ENCODE assay signal across 8 cellular contexts in genomic region chr2:11344342-11344955, GRCh38.
DNase-seq lines count a peak whose midpoint lies in the region; ATAC-seq and TF ChIP-seq lines count a peak whose summit lies in the region.

Gene ROCK2 (minus strand): TSS chr2:11344636. CDS start chr2:11344136, 500 bp downstream.

- TF ChIP-seq CTCF in WI38 (IDR thresholded peaks at IDR 0.05; ENCODE audit: low read depth, low read length) (no peak), cardiac fibroblast (IDR thresholded peaks at IDR 0.05; ENCODE audit: low read depth, low read length) (no peak)

- H3K4me3 ChIP-seq in WI38 (ENCODE audit: low read depth, low read length) (peak within 1 kb of the TSS; percentile 95), cardiac fibroblast (replicated peaks in 1 of 2; ENCODE audit: low read depth in 2 of 2, low read length in 2 of 2) (peak within 1 kb of the TSS; percentile 95 to 97)

- ATAC-seq in GM18520 (IDR thresholded peaks at IDR 0.05; ENCODE audit: unreplicated experiment) (peak; percentile 54), HG03045 (IDR thresholded peaks at IDR 0.05; ENCODE audit: unreplicated experiment) (peak; percentile 66)

- DNase-seq in 8988T (peak; percentile 80), NCI-H2171 treated with DMSO at 0.1 percent for 48 hours (lab: John Stamatoyannopoulos, UW) (peak; percentile 89), cardiac fibroblast (ENCODE audit: low read depth in 2 of 2) (peak; percentile 81 to 92), inferior parietal cortex (ENCODE audit: extremely low spot score) (peak; percentile 66)
- DNase-seq in stimulated activated CD4-positive, alpha-beta T cell treated with anti-CD3 and anti-CD28 coated beads, Interleukin-12 subunit alpha, Interleukin-12 subunit beta, amount 100 ng/mL, for 24 hours (ENCODE audit: low read depth in 2 of 2): peak; percentile 59 to 64

Comparison
In these comparisons a context has a peak if more than half of its experiments do, and no peak if none do; other contexts are left out.
1. Peak in every context shown above with its lines: DNase-seq, ATAC-seq and H3K4me3 ChIP-seq.